1 cellular context compared by ENCODE assay signal in genomic region chr4:78293841-78294301, GRCh38.
TF ChIP-seq lines count a peak whose summit lies in the region.

No MANE protein-coding gene starts in this region.

TF ChIP-seq in GM23338, 12 proteins besides CTCF, POLR2A, EP300 and RAD21 (continued from another document):
- TF ChIP-seq REST (IDR thresholded peaks at IDR 0.05; ENCODE audit: unreplicated experiment) (no peak), ZNF114 (CRISPR knock-in tag; IDR thresholded peaks at IDR 0.05) (no peak), CREB1 (CRISPR knock-in tag; IDR thresholded peaks at IDR 0.05; ENCODE audit: low read depth) (no peak), NANOG (IDR thresholded peaks at IDR 0.05; ENCODE audit: borderline replicate concordance) (no peak), ZNF331 (CRISPR knock-in tag; IDR thresholded peaks at IDR 0.05; ENCODE audit: low read depth) (no peak), EZH2phosphoT487 (IDR thresholded peaks at IDR 0.05; ENCODE audit: unreplicated experiment) (no peak), JUNB (IDR thresholded peaks at IDR 0.05; ENCODE audit: unreplicated experiment) (no peak), STAT1 (IDR thresholded peaks at IDR 0.05; ENCODE audit: unreplicated experiment) (no peak), EZH2 (IDR thresholded peaks at IDR 0.05; ENCODE audit: low read depth, unreplicated experiment) (no peak)
- TF ChIP-seq, protein P1, sequence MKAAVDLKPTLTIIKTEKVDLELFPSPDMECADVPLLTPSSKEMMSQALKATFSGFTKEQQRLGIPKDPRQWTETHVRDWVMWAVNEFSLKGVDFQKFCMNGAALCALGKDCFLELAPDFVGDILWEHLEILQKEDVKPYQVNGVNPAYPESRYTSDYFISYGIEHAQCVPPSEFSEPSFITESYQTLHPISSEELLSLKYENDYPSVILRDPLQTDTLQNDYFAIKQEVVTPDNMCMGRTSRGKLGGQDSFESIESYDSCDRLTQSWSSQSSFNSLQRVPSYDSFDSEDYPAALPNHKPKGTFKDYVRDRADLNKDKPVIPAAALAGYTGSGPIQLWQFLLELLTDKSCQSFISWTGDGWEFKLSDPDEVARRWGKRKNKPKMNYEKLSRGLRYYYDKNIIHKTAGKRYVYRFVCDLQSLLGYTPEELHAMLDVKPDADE (IDR thresholded peaks at IDR 0.05): no peak
